Comparison of ENCODE assay signal across 10 cellular contexts in genomic region chr19:35746556-35746955, GRCh38. TPM values are rescaled to one million over a fixed set of nuclear protein-coding genes. Genes with fewer than 3 reads are reported as not detected.
DNase-seq lines count a peak whose midpoint lies in the region; ATAC-seq, FAIRE-seq and TF ChIP-seq lines count a peak whose summit lies in the region.
"Had no signal": no experiment of that assay in that cellular context is flagged by ENCODE, and none has a peak within 500 bp of the region (broad histone marks: within the 10 kb centered on the region; RNA-seq: fewer than 3 reads in every experiment).

No MANE protein-coding gene starts in this region.

- TF ChIP-seq RAD21 in HepG2 (CRISPR knock-in tag; IDR thresholded peaks at IDR 0.05): no peak

- in situ Hi-C loops in HepG2 (cut with HindIII; ENCODE audit: extremely low pct_ligation_motif_present, low pct_unique_long_range_greater_than_20kb): no loop called here

- TF ChIP-seq EP300 in HepG2 (IDR thresholded peaks at IDR 0.05; ENCODE audit: low read depth in 2 of 2, low read length in 2 of 2) (no peak), HepG2 (CRISPR knock-in tag; IDR thresholded peaks at IDR 0.05; ENCODE audit: borderline replicate concordance) (no peak)

- H2AFZ ChIP-seq in HepG2 (ENCODE audit: low read length): no peak overlapping the region

- CTCF ChIA-PET in HepG2 (lab: Yijun Ruan, JAX; ENCODE audit: low intra/inter-chr PET ratio, low total read pairs): no interaction called here

- ATAC-seq in heart left ventricle (no peak), HepG2 (no peak), upper lobe of right lung (no peak), aorta (ENCODE audit: low FRiP score) (no peak)
- ATAC-seq in activated naive CD4-positive, alpha-beta T cell treated with anti-CD3 and anti-CD28 coated beads, Interleukin-2, amount 50 U/mL, for 72 hours: no peak

- H3K4me3 ChIP-seq in heart left ventricle: peak overlapping the region in 7 of 12 donors; percentile 84 to 100 (median 90)
- H3K4me3 ChIP-seq in right atrium auricular region: no peak overlapping the region
- H3K4me3 ChIP-seq in HepG2 (replicated peaks in 1 of 3; ENCODE audit: insufficient read depth in 1 of 3, low read depth in 2 of 3, low read length in 3 of 3): peak overlapping the region; percentile 82 to 99 (median 96)
- H3K4me3 ChIP-seq in upper lobe of right lung: peak overlapping the region; percentile 93
- H3K4me3 ChIP-seq in aorta (ENCODE audit: low read length in 2 of 2): no peak overlapping the region

- peak overlapping the region; percentile 86 for H3K4me2 ChIP-seq in HepG2 (ENCODE audit: low read depth, low read length)

- H3K36me3 Mint-ChIP-seq in activated naive CD4-positive, alpha-beta T cell treated with anti-CD3 and anti-CD28 coated beads, Interleukin-2, amount 50 U/mL, for 72 hours: peaks cover 24 to 25% of the 10 kb centered on the region in 2 donors

- intact Hi-C loops in heart left ventricle (cut with DNase I): loop anchor here in 4 of 10 donors (5.0 to 10.0 kb wide), 4 partner anchors 99 to 308 kb away; partner anchors contain the start of genes LRFN3 (in 2 of the 4), COX6B1 (in 1 of the 4), THAP8 (in 1 of the 4) and WDR62 (in 1 of the 4)
- intact Hi-C loops in HepG2 (cut with micrococcal nuclease; ENCODE audit: unreplicated experiment): loop anchor here (10.0 kb wide), 1 partner anchor 52 kb away; no protein-coding TSS in a partner anchor
- intact Hi-C loops in upper lobe of right lung (cut with DNase I): no loop called here
- intact Hi-C loops in aorta (cut with DNase I): loop anchor here in 1 of 2 donors (5.0 to 10.0 kb wide), 2 partner anchors 186 to 398 kb away; partner anchors contain the start of gene CAPNS1

- no peak for FAIRE-seq in HepG2 (lab: Jason Lieb, UNC)

- peak overlapping the region; percentile 84; the same call in 1 of the 2 replicates for H3K9ac ChIP-seq in HepG2 (ENCODE audit: insufficient read depth, low read depth, low read length)

- DNase-seq in heart left ventricle (no peak), right atrium auricular region (ENCODE audit: low spot score) (no peak), HepG2 (ENCODE audit: low spot score) (no peak), upper lobe of right lung (no peak), cerebellar nuclear complex (lab: John Stamatoyannopoulos, UW) (no peak), aorta (no peak), occipital lobe (lab: John Stamatoyannopoulos, UW) (no peak)
- DNase-seq in activated naive CD4-positive, alpha-beta T cell treated with anti-CD3 and anti-CD28 coated beads, Interleukin-2, amount 50 U/mL, for 72 hours (ENCODE audit: low spot score in 2 of 2): no peak
- DNase-seq: NCI-H187 treated with DMSO at 0.1 percent for 48 hours had no signal

- peaks cover 0 to 16% (median 7%) of the 10 kb centered on the region in 9 donors for H3K36me3 ChIP-seq in heart left ventricle
- H3K36me3 ChIP-seq in right atrium auricular region: no peaks in the 10 kb centered on the region
- H3K36me3 ChIP-seq in HepG2 (replicated peaks in 1 of 2; ENCODE audit: control insufficient read depth in 1 of 2, insufficient read depth in 2 of 2, low read length in 2 of 2): no peaks in the 10 kb centered on the region
- H3K36me3 ChIP-seq in upper lobe of right lung: peaks cover 2% of the 10 kb centered on the region
- no peaks in the 10 kb centered on the region for H3K36me3 ChIP-seq in aorta (ENCODE audit: control insufficient read depth in 1 of 2, insufficient read depth in 2 of 2, low read length in 1 of 2)

- no peaks in the 10 kb centered on the region for H3K9me3 ChIP-seq in heart left ventricle
- no peaks in the 10 kb centered on the region for H3K9me3 ChIP-seq in right atrium auricular region
- H3K9me3 ChIP-seq in HepG2 (ENCODE audit: low read length): no peaks in the 10 kb centered on the region
- no peaks in the 10 kb centered on the region for H3K9me3 ChIP-seq in upper lobe of right lung
- no peaks in the 10 kb centered on the region for H3K9me3 ChIP-seq in aorta (ENCODE audit: control insufficient read depth, low read length)

- 84 to 89% (median 88%) methylated on average over 5 of the region's 5 CpGs for WGBS in heart left ventricle, 4 donors
- 88% methylated on average over 5 of the region's 5 CpGs for WGBS in HepG2 (ENCODE audit: low lambda C conversion rate)
- WGBS in aorta, 2 donors: 90% methylated on average over 5 of the region's 5 CpGs

- POLR2A ChIA-PET in HepG2 (lab: Yijun Ruan, JAX): no interaction called here

- H3K4me1 ChIP-seq in heart left ventricle (peaks cover 10 to 63% (median 32%) of the 10 kb centered on the region in 12 donors), right atrium auricular region (peaks cover 0 to 44% of the 10 kb centered on the region in 2 donors), HepG2 (ENCODE audit: insufficient read depth, low read length) (peaks cover 50% of the 10 kb centered on the region), upper lobe of right lung (peaks cover 35% of the 10 kb centered on the region), aorta (ENCODE audit: control insufficient read depth in 1 of 2, insufficient read depth in 2 of 2, low read length in 2 of 2) (no peaks in the 10 kb centered on the region)

- no peaks in the 10 kb centered on the region for H3K27me3 ChIP-seq in heart left ventricle
- H3K27me3 ChIP-seq in right atrium auricular region: no peaks in the 10 kb centered on the region
- H3K27me3 ChIP-seq in HepG2 (ENCODE audit: control insufficient read depth in 1 of 2, insufficient read depth in 2 of 2, low read length in 2 of 2): no peaks in the 10 kb centered on the region; a peak in 1 of 5 replicates
- H3K27me3 ChIP-seq in upper lobe of right lung: no peaks in the 10 kb centered on the region
- no peaks in the 10 kb centered on the region for H3K27me3 ChIP-seq in aorta (ENCODE audit: control insufficient read depth in 1 of 2, insufficient read depth in 2 of 2, low read length in 1 of 2)

- TF ChIP-seq CTCF in heart left ventricle (IDR thresholded peaks at IDR 0.05) (no peak), right atrium auricular region (IDR thresholded peaks at IDR 0.05) (no peak), HepG2 (CRISPR knock-in tag; IDR thresholded peaks at IDR 0.05) (no peak), upper lobe of right lung (IDR thresholded peaks at IDR 0.05) (no peak)

- peak overlapping the region in 2 of 12 donors; percentile 100 for H3K27ac ChIP-seq in heart left ventricle
- no peak overlapping the region for H3K27ac ChIP-seq in right atrium auricular region
- peak overlapping the region; percentile 94 for H3K27ac ChIP-seq in HepG2 (ENCODE audit: extremely low read length, insufficient read depth, low read length)
- peak overlapping the region; percentile 100 for H3K27ac ChIP-seq in upper lobe of right lung
- H3K27ac ChIP-seq in aorta (ENCODE audit: low read depth in 1 of 2, low read length in 2 of 2): no peak overlapping the region

- TF ChIP-seq POLR2A in heart left ventricle (IDR thresholded peaks at IDR 0.05) (no peak), HepG2 (IDR thresholded peaks at IDR 0.05; ENCODE audit: insufficient read depth in 1 of 2, low read depth in 2 of 2, low read length in 2 of 2) (no peak)

- peaks cover 20% of the 10 kb centered on the region for H3K79me2 ChIP-seq in HepG2 (ENCODE audit: insufficient read depth, low read length)

- H3K9me3 Mint-ChIP-seq in activated naive CD4-positive, alpha-beta T cell treated with anti-CD3 and anti-CD28 coated beads, Interleukin-2, amount 50 U/mL, for 72 hours: no peaks in the 10 kb centered on the region

- H4K20me1 ChIP-seq in HepG2 (ENCODE audit: insufficient read depth, low read length): no peaks in the 10 kb centered on the region

- H3K27ac Mint-ChIP-seq in activated naive CD4-positive, alpha-beta T cell treated with anti-CD3 and anti-CD28 coated beads, Interleukin-2, amount 50 U/mL, for 72 hours: peak overlapping the region; percentile 93 to 100

- BruUV-seq in HepG2 (replicated peaks; lab: Mats Ljungman, UMichigan): no TSS peak

RNA-seq across cellular contexts. Expression of gene PSENEN, which starts 1.1 kb away (rescaled TPM):
- total RNA-seq in heart left ventricle (10 to 100 TPM; 25.2 to 69.0 (median 40.9) TPM), right atrium auricular region (10 to 100 TPM; 26.1 to 35.0 TPM), HepG2 (2016; rRNA removed; fragmentation: Illumina TruSeq; extraction: Trizol) (20.0 and 34.2 TPM in 2 replicates), upper lobe of right lung (51.0 TPM), aorta (10 to 100 TPM; 32.9 to 37.0 TPM), occipital lobe (7.2 TPM)
- polyA plus RNA-seq in heart left ventricle (10 to 100 TPM; 52.6 to 95.1 TPM), HepG2 (2011; rRNA removed) (16.9 and 22.6 TPM in 2 replicates), aorta (10 to 100 TPM; 32.4 to 59.2 TPM)
- total RNA-seq in activated naive CD4-positive, alpha-beta T cell treated with anti-CD3 and anti-CD28 coated beads, Interleukin-2, amount 50 U/mL, for 72 hours: 10 to 100 TPM; 43.2 to 49.4 TPM
- 8.3 and 8.7 TPM in 2 replicates for total RNA-seq in HepG2 (2016; cell fraction: cytosol; rRNA removed; fragmentation: Illumina TruSeq; extraction: Trizol; ENCODE audit: low read depth)
- total RNA-seq in HepG2 (2016; cell fraction: insoluble cytoplasmic fraction; rRNA removed; fragmentation: Illumina TruSeq; extraction: Trizol): 22.6 and 36.6 TPM in 2 replicates
- 9.0 and 11.8 TPM in 2 replicates for total RNA-seq in HepG2 (2016; cell fraction: membrane; rRNA removed; fragmentation: Illumina TruSeq; extraction: Trizol)
- 25.9 and 30.1 TPM in 2 replicates for total RNA-seq in HepG2 (2016; cell fraction: nucleus; rRNA removed; fragmentation: Illumina TruSeq; extraction: Trizol)
- polyA plus RNA-seq in HepG2 (2011; cell fraction: cytosol; rRNA removed): 13.2 and 17.3 TPM in 2 replicates
- polyA plus RNA-seq in HepG2 (2011; cell fraction: nucleus; rRNA removed): 9.9 and 11.5 TPM in 2 replicates
- polyA plus RNA-seq in HepG2 (2012): 16.1 and 18.5 TPM in 2 replicates
- 12.4 and 17.6 TPM in 2 replicates for polyA plus RNA-seq in HepG2 (2016; cell fraction: cytosol; fragmentation: Illumina TruSeq; extraction: Trizol; ENCODE audit: low read depth)
- 30.0 and 36.1 TPM in 2 replicates for polyA plus RNA-seq in HepG2 (2016; cell fraction: insoluble cytoplasmic fraction; fragmentation: Illumina TruSeq; extraction: Trizol; ENCODE audit: low read depth)
- 12.5 and 13.2 TPM in 2 replicates for polyA plus RNA-seq in HepG2 (2016; cell fraction: membrane; fragmentation: Illumina TruSeq; extraction: Trizol; ENCODE audit: low read depth)
- polyA plus RNA-seq in HepG2 (2016; cell fraction: nucleus; fragmentation: Illumina TruSeq; extraction: Trizol; ENCODE audit: insufficient read depth, low read depth): 55.1 and 70.2 TPM in 2 replicates
- polyA minus RNA-seq in HepG2 (2011; rRNA and poly(A)+ RNA removed; ENCODE audit: low replicate concordance): 24.1 and 61.3 TPM in 2 replicates
- polyA minus RNA-seq in HepG2 (2011; cell fraction: cytosol; rRNA and poly(A)+ RNA removed): 4.3 and 4.7 TPM in 2 replicates
- 3.0 and 7.3 TPM in 2 replicates for polyA minus RNA-seq in HepG2 (2011; cell fraction: nucleus; rRNA and poly(A)+ RNA removed)

RNA-seq across cellular contexts. Expression of gene U2AF1L4, which starts 1.3 kb away (rescaled TPM):
- total RNA-seq in heart left ventricle: 10 to 100 TPM; 14.3 to 32.8 (median 20.9) TPM
- 10 to 100 TPM in 1 of 2 donors, 1 to 10 TPM in 1; 7.2 to 27.1 TPM for polyA plus RNA-seq in heart left ventricle
- total RNA-seq in right atrium auricular region: 10 to 100 TPM; 19.9 to 33.1 TPM
- total RNA-seq in activated naive CD4-positive, alpha-beta T cell treated with anti-CD3 and anti-CD28 coated beads, Interleukin-2, amount 50 U/mL, for 72 hours: 10 to 100 TPM; 33.8 to 69.0 TPM
- total RNA-seq in HepG2 (2016; rRNA removed; fragmentation: Illumina TruSeq; extraction: Trizol): 4.7 and 7.9 TPM in 2 replicates
- 2.5 and 3.0 TPM in 2 replicates for total RNA-seq in HepG2 (2016; cell fraction: cytosol; rRNA removed; fragmentation: Illumina TruSeq; extraction: Trizol; ENCODE audit: low read depth)
- 3.4 and 7.8 TPM in 2 replicates for total RNA-seq in HepG2 (2016; cell fraction: insoluble cytoplasmic fraction; rRNA removed; fragmentation: Illumina TruSeq; extraction: Trizol)
- 4.2 and 5.2 TPM in 2 replicates for total RNA-seq in HepG2 (2016; cell fraction: membrane; rRNA removed; fragmentation: Illumina TruSeq; extraction: Trizol)
- total RNA-seq in HepG2 (2016; cell fraction: nucleus; rRNA removed; fragmentation: Illumina TruSeq; extraction: Trizol): 8.5 and 9.9 TPM in 2 replicates
- polyA plus RNA-seq in HepG2 (2011; rRNA removed): 14.2 and 15.4 TPM in 2 replicates
- polyA plus RNA-seq in HepG2 (2011; cell fraction: cytosol; rRNA removed): 6.5 and 9.4 TPM in 2 replicates
- polyA plus RNA-seq in HepG2 (2011; cell fraction: nucleus; rRNA removed): 90.7 and 113 TPM in 2 replicates
- 8.2 and 8.6 TPM in 2 replicates for polyA plus RNA-seq in HepG2 (2012)
- 3.5 and 5.0 TPM in 2 replicates for polyA plus RNA-seq in HepG2 (2016; cell fraction: cytosol; fragmentation: Illumina TruSeq; extraction: Trizol; ENCODE audit: low read depth)
- polyA plus RNA-seq in HepG2 (2016; cell fraction: insoluble cytoplasmic fraction; fragmentation: Illumina TruSeq; extraction: Trizol; ENCODE audit: low read depth): 4.8 and 6.9 TPM in 2 replicates
- polyA plus RNA-seq in HepG2 (2016; cell fraction: membrane; fragmentation: Illumina TruSeq; extraction: Trizol; ENCODE audit: low read depth): 5.2 and 5.8 TPM in 2 replicates
- polyA plus RNA-seq in HepG2 (2016; cell fraction: nucleus; fragmentation: Illumina TruSeq; extraction: Trizol; ENCODE audit: insufficient read depth, low read depth): 36.4 and 41.6 TPM in 2 replicates
- polyA minus RNA-seq in HepG2 (2011; rRNA and poly(A)+ RNA removed; ENCODE audit: low replicate concordance): 9.3 and 10.1 TPM in 2 replicates
- 1.6 and 1.9 TPM in 2 replicates for polyA minus RNA-seq in HepG2 (2011; cell fraction: cytosol; rRNA and poly(A)+ RNA removed)
- 17.0 and 19.3 TPM in 2 replicates for polyA minus RNA-seq in HepG2 (2011; cell fraction: nucleus; rRNA and poly(A)+ RNA removed)
- 26.3 TPM for total RNA-seq in upper lobe of right lung
- total RNA-seq in aorta: 10 to 100 TPM; 14.8 to 22.0 TPM
- 10 to 100 TPM; 24.7 to 70.4 TPM for polyA plus RNA-seq in aorta
- total RNA-seq in occipital lobe: 8.7 TPM

RNA-seq across cellular contexts. Expression of gene LIN37, which starts 1.8 kb away (rescaled TPM):
- total RNA-seq in heart left ventricle (10 to 100 TPM in 3 of 9 donors, 1 to 10 TPM in 6; 3.7 to 12.2 (median 7.6) TPM), right atrium auricular region (10 to 100 TPM in 1 of 2 donors, 1 to 10 TPM in 1; 8.9 to 13.6 TPM), HepG2 (2016; rRNA removed; fragmentation: Illumina TruSeq; extraction: Trizol) (3.5 and 6.3 TPM in 2 replicates), upper lobe of right lung (11.3 TPM), aorta (10 to 100 TPM; 10.6 to 13.3 TPM), occipital lobe (8.3 TPM)
- polyA plus RNA-seq in heart left ventricle (10 to 100 TPM; 20.1 to 23.0 TPM), HepG2 (2011; rRNA removed) (8.7 and 8.9 TPM in 2 replicates), aorta (10 to 100 TPM; 13.1 to 91.2 TPM)
- total RNA-seq in activated naive CD4-positive, alpha-beta T cell treated with anti-CD3 and anti-CD28 coated beads, Interleukin-2, amount 50 U/mL, for 72 hours: 10 to 100 TPM; 11.2 to 25.0 TPM
- 8.4 and 12.8 TPM in 2 replicates for total RNA-seq in HepG2 (2016; cell fraction: cytosol; rRNA removed; fragmentation: Illumina TruSeq; extraction: Trizol; ENCODE audit: low read depth)
- total RNA-seq in HepG2 (2016; cell fraction: insoluble cytoplasmic fraction; rRNA removed; fragmentation: Illumina TruSeq; extraction: Trizol): 4.5 and 7.1 TPM in 2 replicates
- total RNA-seq in HepG2 (2016; cell fraction: membrane; rRNA removed; fragmentation: Illumina TruSeq; extraction: Trizol): 4.8 and 6.4 TPM in 2 replicates
- total RNA-seq in HepG2 (2016; cell fraction: nucleus; rRNA removed; fragmentation: Illumina TruSeq; extraction: Trizol): 10.4 and 11.7 TPM in 2 replicates
- polyA plus RNA-seq in HepG2 (2011; cell fraction: cytosol; rRNA removed): 6.2 and 9.3 TPM in 2 replicates
- 53.4 and 56.4 TPM in 2 replicates for polyA plus RNA-seq in HepG2 (2011; cell fraction: nucleus; rRNA removed)
- polyA plus RNA-seq in HepG2 (2012): 7.0 and 8.2 TPM in 2 replicates
- polyA plus RNA-seq in HepG2 (2016; cell fraction: cytosol; fragmentation: Illumina TruSeq; extraction: Trizol; ENCODE audit: low read depth): 5.5 and 6.3 TPM in 2 replicates
- polyA plus RNA-seq in HepG2 (2016; cell fraction: insoluble cytoplasmic fraction; fragmentation: Illumina TruSeq; extraction: Trizol; ENCODE audit: low read depth): 3.9 and 5.2 TPM in 2 replicates
- 3.8 and 4.3 TPM in 2 replicates for polyA plus RNA-seq in HepG2 (2016; cell fraction: membrane; fragmentation: Illumina TruSeq; extraction: Trizol; ENCODE audit: low read depth)
- polyA plus RNA-seq in HepG2 (2016; cell fraction: nucleus; fragmentation: Illumina TruSeq; extraction: Trizol; ENCODE audit: insufficient read depth, low read depth): 28.1 and 34.8 TPM in 2 replicates
- polyA minus RNA-seq in HepG2 (2011; rRNA and poly(A)+ RNA removed; ENCODE audit: low replicate concordance): 4.0 and 8.3 TPM in 2 replicates
- 3.4 and 3.9 TPM in 2 replicates for polyA minus RNA-seq in HepG2 (2011; cell fraction: cytosol; rRNA and poly(A)+ RNA removed)
- 16.9 and 22.6 TPM in 2 replicates for polyA minus RNA-seq in HepG2 (2011; cell fraction: nucleus; rRNA and poly(A)+ RNA removed)

RNA-seq across cellular contexts. Expression of gene IGFLR1, which starts 4.3 kb away (rescaled TPM):
- total RNA-seq in heart left ventricle (10 to 100 TPM in 1 of 9 donors, 1 to 10 TPM in 7, under 1 TPM in 1; 0.74 to 25.2 (median 3.6) TPM), right atrium auricular region (1 to 10 TPM; 1.8 to 6.4 TPM), HepG2 (2016; rRNA removed; fragmentation: Illumina TruSeq; extraction: Trizol) (3.4 and 5.4 TPM in 2 replicates), upper lobe of right lung (16.9 TPM), aorta (10 to 100 TPM in 1 of 2 donors, 1 to 10 TPM in 1; 8.1 to 14.9 TPM), occipital lobe (0.47 TPM)
- polyA plus RNA-seq in heart left ventricle (10 to 100 TPM in 1 of 2 donors, 1 to 10 TPM in 1; 3.4 to 10.8 TPM), HepG2 (2011; rRNA removed) (7.4 and 8.9 TPM in 2 replicates), aorta (10 to 100 TPM in 1 of 2 donors, 1 to 10 TPM in 1; 5.1 to 10.9 TPM)
- total RNA-seq in activated naive CD4-positive, alpha-beta T cell treated with anti-CD3 and anti-CD28 coated beads, Interleukin-2, amount 50 U/mL, for 72 hours: 100 to 1,000 TPM in 1 of 2 donors, 10 to 100 TPM in 1; 74.6 to 245 TPM
- total RNA-seq in HepG2 (2016; cell fraction: cytosol; rRNA removed; fragmentation: Illumina TruSeq; extraction: Trizol; ENCODE audit: low read depth): 9.3 and 12.1 TPM in 2 replicates
- total RNA-seq in HepG2 (2016; cell fraction: insoluble cytoplasmic fraction; rRNA removed; fragmentation: Illumina TruSeq; extraction: Trizol): 3.8 and 6.5 TPM in 2 replicates
- total RNA-seq in HepG2 (2016; cell fraction: membrane; rRNA removed; fragmentation: Illumina TruSeq; extraction: Trizol): 11.9 and 15.5 TPM in 2 replicates
- 2.7 and 3.9 TPM in 2 replicates for total RNA-seq in HepG2 (2016; cell fraction: nucleus; rRNA removed; fragmentation: Illumina TruSeq; extraction: Trizol)
- 6.5 and 8.4 TPM in 2 replicates for polyA plus RNA-seq in HepG2 (2011; cell fraction: cytosol; rRNA removed)
- 22.4 and 23.0 TPM in 2 replicates for polyA plus RNA-seq in HepG2 (2011; cell fraction: nucleus; rRNA removed)
- 2.8 and 4.2 TPM in 2 replicates for polyA plus RNA-seq in HepG2 (2012)
- 22.3 and 24.5 TPM in 2 replicates for polyA plus RNA-seq in HepG2 (2016; cell fraction: cytosol; fragmentation: Illumina TruSeq; extraction: Trizol; ENCODE audit: low read depth)
- polyA plus RNA-seq in HepG2 (2016; cell fraction: insoluble cytoplasmic fraction; fragmentation: Illumina TruSeq; extraction: Trizol; ENCODE audit: low read depth): 6.5 and 10.6 TPM in 2 replicates
- polyA plus RNA-seq in HepG2 (2016; cell fraction: membrane; fragmentation: Illumina TruSeq; extraction: Trizol; ENCODE audit: low read depth): 24.0 and 25.4 TPM in 2 replicates
- polyA plus RNA-seq in HepG2 (2016; cell fraction: nucleus; fragmentation: Illumina TruSeq; extraction: Trizol; ENCODE audit: insufficient read depth, low read depth): 11.7 and 17.1 TPM in 2 replicates
- 4.9 and 7.7 TPM in 2 replicates for polyA minus RNA-seq in HepG2 (2011; rRNA and poly(A)+ RNA removed; ENCODE audit: low replicate concordance)
- 1.3 and 3.7 TPM in 2 replicates for polyA minus RNA-seq in HepG2 (2011; cell fraction: cytosol; rRNA and poly(A)+ RNA removed)
- polyA minus RNA-seq in HepG2 (2011; cell fraction: nucleus; rRNA and poly(A)+ RNA removed): 2.8 and 3.2 TPM in 2 replicates

RNA-seq across cellular contexts. Expression of gene HSPB6, which starts 10.3 kb away (rescaled TPM):
- total RNA-seq in heart left ventricle: 1,000 to 10,000 TPM in 1 of 9 donors, 100 to 1,000 TPM in 8; 226 to 1,012 (median 652) TPM
- polyA plus RNA-seq in heart left ventricle: 100 to 1,000 TPM; 156 to 457 TPM
- total RNA-seq in right atrium auricular region: 100 to 1,000 TPM in 1 of 2 donors, 10 to 100 TPM in 1; 98.4 to 104 TPM
- under 1 TPM; 0.32 to 0.99 TPM for total RNA-seq in activated naive CD4-positive, alpha-beta T cell treated with anti-CD3 and anti-CD28 coated beads, Interleukin-2, amount 50 U/mL, for 72 hours
- total RNA-seq in HepG2 (2016; rRNA removed; fragmentation: Illumina TruSeq; extraction: Trizol): not detected in 2 replicates
- not detected in 2 replicates for total RNA-seq in HepG2 (2016; cell fraction: cytosol; rRNA removed; fragmentation: Illumina TruSeq; extraction: Trizol; ENCODE audit: low read depth)
- total RNA-seq in HepG2 (2016; cell fraction: insoluble cytoplasmic fraction; rRNA removed; fragmentation: Illumina TruSeq; extraction: Trizol): 0.06 TPM in 1 of 2 replicates, not detected in the other
- not detected in 2 replicates for total RNA-seq in HepG2 (2016; cell fraction: membrane; rRNA removed; fragmentation: Illumina TruSeq; extraction: Trizol)
- total RNA-seq in HepG2 (2016; cell fraction: nucleus; rRNA removed; fragmentation: Illumina TruSeq; extraction: Trizol): not detected in 2 replicates
- polyA plus RNA-seq in HepG2 (2011; rRNA removed): 0.08 and 0.18 TPM in 2 replicates
- 0.04 and 0.08 TPM in 2 replicates for polyA plus RNA-seq in HepG2 (2011; cell fraction: cytosol; rRNA removed)
- polyA plus RNA-seq in HepG2 (2011; cell fraction: nucleus; rRNA removed): 0.32 and 0.47 TPM in 2 replicates
- 0.28 and 0.45 TPM in 2 replicates for polyA plus RNA-seq in HepG2 (2012)
- polyA plus RNA-seq in HepG2 (2016; cell fraction: cytosol; fragmentation: Illumina TruSeq; extraction: Trizol; ENCODE audit: low read depth): 0.11 and 0.14 TPM in 2 replicates
- polyA plus RNA-seq in HepG2 (2016; cell fraction: insoluble cytoplasmic fraction; fragmentation: Illumina TruSeq; extraction: Trizol; ENCODE audit: low read depth): 0.26 and 0.27 TPM in 2 replicates
- polyA plus RNA-seq in HepG2 (2016; cell fraction: membrane; fragmentation: Illumina TruSeq; extraction: Trizol; ENCODE audit: low read depth): 0.19 and 0.41 TPM in 2 replicates
- polyA plus RNA-seq in HepG2 (2016; cell fraction: nucleus; fragmentation: Illumina TruSeq; extraction: Trizol; ENCODE audit: insufficient read depth, low read depth): 0.32 and 0.79 TPM in 2 replicates
- polyA minus RNA-seq in HepG2 (2011; rRNA and poly(A)+ RNA removed; ENCODE audit: low replicate concordance): 0.48 and 0.77 TPM in 2 replicates
- not detected in 2 replicates for polyA minus RNA-seq in HepG2 (2011; cell fraction: cytosol; rRNA and poly(A)+ RNA removed)
- polyA minus RNA-seq in HepG2 (2011; cell fraction: nucleus; rRNA and poly(A)+ RNA removed): 0.25 TPM in 1 of 2 replicates, not detected in the other
- 41.3 TPM for total RNA-seq in upper lobe of right lung
- 100 to 1,000 TPM; 148 to 152 TPM for total RNA-seq in aorta
- polyA plus RNA-seq in aorta: 100 to 1,000 TPM in 1 of 2 donors, 10 to 100 TPM in 1; 73.9 to 131 TPM
- 0.31 TPM for total RNA-seq in occipital lobe
- total RNA-seq: H4 had no signal

Comparison
In these comparisons a context has a peak if more than half of its experiments do, and no peak if none do; other contexts are left out.
1. H3K4me3 ChIP-seq: peak in heart left ventricle (7 of 12), HepG2 (3 of 3) and upper lobe of right lung (single experiment); none in right atrium auricular region (0 of 2) and aorta (0 of 2).
2. H3K27ac ChIP-seq: peak in HepG2 (single experiment) and upper lobe of right lung (single experiment); none in right atrium auricular region (0 of 2) and aorta (0 of 2).